19 cellular contexts compared by ENCODE assay signal in the genomic region with DNA sequence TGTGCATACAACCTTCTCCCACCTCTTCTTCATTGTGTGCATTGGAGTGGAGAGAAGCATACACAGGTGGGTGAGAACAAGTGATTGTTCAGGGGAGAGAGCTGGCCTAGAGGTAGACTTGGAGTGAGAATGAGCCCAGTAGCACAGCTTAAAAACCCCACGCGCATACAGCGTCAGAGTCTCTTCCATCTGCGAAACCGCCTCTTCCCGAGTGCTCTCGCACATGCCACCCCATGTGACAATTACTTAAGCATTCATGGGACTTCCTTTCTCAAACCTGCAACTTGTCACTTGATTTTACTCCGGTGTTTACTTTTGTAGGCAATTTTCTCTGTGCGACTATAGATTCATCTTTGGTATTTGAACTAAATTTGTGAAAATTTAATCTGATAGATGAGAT.
DNase-seq lines count a peak whose midpoint lies in the region; ATAC-seq and TF ChIP-seq lines count a peak whose summit lies in the region.
"Had no signal": no experiment of that assay in that cellular context is flagged by ENCODE, and none has a peak within 500 bp of the region (broad histone marks: within the 10 kb centered on the region; RNA-seq: fewer than 3 reads in every experiment).

No MANE protein-coding gene starts in this region.

- H3K27me3 ChIP-seq in DOHH2 (ENCODE audit: control insufficient read depth, low read length) = no peaks in the 10 kb centered on the region
- no peaks in the 10 kb centered on the region for H3K27me3 ChIP-seq in dorsolateral prefrontal cortex
- H3K27me3 ChIP-seq: BLaER1 had no signal

- H3F3A ChIP-seq in DOHH2 (ENCODE audit: control insufficient read depth, insufficient read depth) = no peaks in the 10 kb centered on the region

- H4K20me1 ChIP-seq in DOHH2 (ENCODE audit: control insufficient read depth, insufficient read depth, low read depth, low read length) = no peaks in the 10 kb centered on the region
- H4K20me1 ChIP-seq: BLaER1 had no signal

- no peaks in the 10 kb centered on the region for H3K79me2 ChIP-seq in DOHH2 (ENCODE audit: control insufficient read depth, low read length)

- H3K4me1 ChIP-seq in DOHH2 (ENCODE audit: control insufficient read depth, low read length) = peaks cover 61% of the 10 kb centered on the region
- H3K4me1 ChIP-seq: Caco-2 had no signal

- TF ChIP-seq CTCF in DOHH2 (IDR thresholded peaks at IDR 0.05; ENCODE audit: low read depth, low read length, poor library complexity, severe bottlenecking) = no peak
- no peak for TF ChIP-seq CTCF in dorsolateral prefrontal cortex (IDR thresholded peaks at IDR 0.05 in 54 of 56, conservative IDR thresholded peaks at IDR 0.05 in 2 of 56; ENCODE audit: low read depth in 1 of 56, partially characterized antibody in 56 of 56)

- H3K27ac ChIP-seq in DOHH2 (ENCODE audit: low read depth, low read length) (peak overlapping the region; percentile 71), dorsolateral prefrontal cortex (peak overlapping the region in 12 of 59 donors; percentile 4 to 63 (median 46)), temporal lobe (ENCODE audit: low read depth, low read length) (peak overlapping the region; percentile 12)
- H3K27ac ChIP-seq: BLaER1, C4-2B had no signal

- no peaks in the 10 kb centered on the region for H3K9me2 ChIP-seq in DOHH2 (replicated peaks; ENCODE audit: control insufficient read depth, low read length)

- DNase-seq in Ammon's horn (ENCODE audit: low spot score) = peak; percentile 30
- peak in 6 of 10 donors; percentile 37 to 62 (median 53) for DNase-seq in dorsolateral prefrontal cortex
- DNase-seq in HK-2 (ENCODE audit: unreplicated experiment) = no peak
- DNase-seq: Caco-2; CD4-positive, CD25-positive, alpha-beta regulatory T cell; CD8-positive, alpha-beta T cell; DMS153; DND-41; EL; GDM1; H9 had no signal

- peak overlapping the region; percentile 55 for H3K4me2 ChIP-seq in DOHH2 (ENCODE audit: low read length)
- H3K4me2 ChIP-seq: BLaER1 had no signal

- intact Hi-C loops in dorsolateral prefrontal cortex (cut with DNase I) = no loop called here

- H3K4me3 ChIP-seq in DOHH2 (ENCODE audit: low read length) (peak overlapping the region; percentile 39), dorsolateral prefrontal cortex (no peak overlapping the region)
- H3K4me3 ChIP-seq: BLaER1, GM12878, GM23338 had no signal

- H3K9me3 ChIP-seq in DOHH2 (ENCODE audit: control insufficient read depth, insufficient read depth, low read length) = no peaks in the 10 kb centered on the region
- H3K9me3 ChIP-seq: BLaER1, Caco-2 had no signal

- no peak for ATAC-seq in HG02759 (IDR thresholded peaks at IDR 0.05; ENCODE audit: unreplicated experiment)
- ATAC-seq: CD8-positive, alpha-beta T cell; GM12878; GM23338; HCT116 had no signal

- no peaks in the 10 kb centered on the region for H3K36me3 ChIP-seq in DOHH2 (ENCODE audit: control insufficient read depth, low read length)
- H3K36me3 ChIP-seq: BLaER1 had no signal
